In the genomic region with DNA sequence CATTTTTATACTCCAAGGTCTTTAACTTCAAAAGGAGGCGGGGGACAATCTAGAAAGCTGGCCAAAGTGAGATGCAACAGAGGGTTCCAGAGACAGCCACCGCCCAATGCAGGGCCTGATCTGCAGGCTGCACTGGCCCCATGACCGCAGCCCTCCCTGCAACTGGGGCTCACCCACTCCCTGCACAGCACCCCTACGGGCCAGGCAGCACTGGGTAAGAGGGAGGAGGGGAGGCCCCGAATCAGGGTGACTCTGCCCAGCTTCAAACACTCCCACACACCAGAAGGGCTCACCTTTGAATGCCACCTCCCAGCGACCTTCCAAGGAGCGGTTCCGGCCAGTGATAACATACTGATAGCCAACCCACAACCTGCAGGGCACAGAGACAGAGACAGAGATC, we compare ENCODE assay signal across 16 cellular contexts. TPM values are rescaled to one million over a fixed set of nuclear protein-coding genes. Genes with fewer than 3 reads are reported as not detected.
DNase-seq lines count a peak whose midpoint lies in the region; ATAC-seq and TF ChIP-seq lines count a peak whose summit lies in the region.
"Had no signal": no experiment of that assay in that cellular context is flagged by ENCODE, and none has a peak within 500 bp of the region (broad histone marks: within the 10 kb centered on the region; RNA-seq: fewer than 3 reads in every experiment).

No MANE protein-coding gene starts in this region.

- H3K9me3 Mint-ChIP-seq in activated naive CD8-positive, alpha-beta T cell treated with anti-CD3 and anti-CD28 coated beads for 36 hours, result no peaks in the 10 kb centered on the region
- no peaks in the 10 kb centered on the region for H3K9me3 Mint-ChIP-seq in activated naive CD8-positive, alpha-beta T cell treated with anti-CD3 and anti-CD28 coated beads, Interleukin-2, amount 50 U/mL, for 24 hours
- no peaks in the 10 kb centered on the region for H3K9me3 Mint-ChIP-seq in activated naive CD8-positive, alpha-beta T cell treated with anti-CD3 and anti-CD28 coated beads, Interleukin-2, amount 10 ng/mL, durations not matched to agents 7 days and 5 days

- no peaks in the 10 kb centered on the region for H3K27me3 ChIP-seq in lower lobe of right lung (ENCODE audit: low read depth)

- intact Hi-C loops in lower lobe of right lung (cut with DNase I), result no loop called here

- H3K9me3 ChIP-seq in lower lobe of right lung, result no peaks in the 10 kb centered on the region

- no peak for ATAC-seq in activated naive CD8-positive, alpha-beta T cell treated with anti-CD3 and anti-CD28 coated beads, Interleukin-2, amount 50 U/mL, for 24 hours
- ATAC-seq in activated naive CD8-positive, alpha-beta T cell treated with anti-CD3 and anti-CD28 coated beads, Interleukin-2, amount 10 ng/mL, durations not matched to agents 7 days and 5 days (ENCODE audit: low read depth), result no peak
- ATAC-seq in lower lobe of right lung, result no peak
- ATAC-seq: Panc1 had no signal

- peaks cover 13% of the 10 kb centered on the region for H3K36me3 Mint-ChIP-seq in activated naive CD8-positive, alpha-beta T cell treated with anti-CD3 and anti-CD28 coated beads for 36 hours
- peaks cover 11% of the 10 kb centered on the region for H3K36me3 Mint-ChIP-seq in activated naive CD8-positive, alpha-beta T cell treated with anti-CD3 and anti-CD28 coated beads, Interleukin-2, amount 50 U/mL, for 24 hours (ENCODE audit: low read depth)
- H3K36me3 Mint-ChIP-seq in activated naive CD8-positive, alpha-beta T cell treated with anti-CD3 and anti-CD28 coated beads, Interleukin-2, amount 10 ng/mL, durations not matched to agents 7 days and 5 days, result peaks cover 20% of the 10 kb centered on the region

- H3K27me3 Mint-ChIP-seq in activated naive CD8-positive, alpha-beta T cell treated with anti-CD3 and anti-CD28 coated beads for 36 hours, result no peaks in the 10 kb centered on the region
- no peaks in the 10 kb centered on the region for H3K27me3 Mint-ChIP-seq in activated naive CD8-positive, alpha-beta T cell treated with anti-CD3 and anti-CD28 coated beads, Interleukin-2, amount 50 U/mL, for 24 hours
- no peaks in the 10 kb centered on the region for H3K27me3 Mint-ChIP-seq in activated naive CD8-positive, alpha-beta T cell treated with anti-CD3 and anti-CD28 coated beads, Interleukin-2, amount 10 ng/mL, durations not matched to agents 7 days and 5 days
- H3K27me3 Mint-ChIP-seq: CD4-positive, alpha-beta memory T cell had no signal

- H3K4me1 Mint-ChIP-seq in activated naive CD8-positive, alpha-beta T cell treated with anti-CD3 and anti-CD28 coated beads for 36 hours, result peaks cover 7% of the 10 kb centered on the region
- peaks cover 7% of the 10 kb centered on the region for H3K4me1 Mint-ChIP-seq in activated naive CD8-positive, alpha-beta T cell treated with anti-CD3 and anti-CD28 coated beads, Interleukin-2, amount 50 U/mL, for 24 hours
- H3K4me1 Mint-ChIP-seq in activated naive CD8-positive, alpha-beta T cell treated with anti-CD3 and anti-CD28 coated beads, Interleukin-2, amount 10 ng/mL, durations not matched to agents 7 days and 5 days, result no peaks in the 10 kb centered on the region

- H3K27ac ChIP-seq in lower lobe of right lung, result no peak overlapping the region

- no peak overlapping the region for H3K4me3 ChIP-seq in lower lobe of right lung

- no peak for TF ChIP-seq CTCF in lower lobe of right lung (IDR thresholded peaks at IDR 0.05)

- H3K27ac Mint-ChIP-seq in activated naive CD8-positive, alpha-beta T cell treated with anti-CD3 and anti-CD28 coated beads for 36 hours, result peak overlapping the region; percentile 58
- no peak overlapping the region for H3K27ac Mint-ChIP-seq in activated naive CD8-positive, alpha-beta T cell treated with anti-CD3 and anti-CD28 coated beads, Interleukin-2, amount 50 U/mL, for 24 hours
- H3K27ac Mint-ChIP-seq in activated naive CD8-positive, alpha-beta T cell treated with anti-CD3 and anti-CD28 coated beads, Interleukin-2, amount 10 ng/mL, durations not matched to agents 7 days and 5 days, result no peak overlapping the region

- POLR2A ChIA-PET in activated naive CD8-positive, alpha-beta T cell treated with anti-CD3 and anti-CD28 coated beads, Interleukin-2, amount 10 ng/mL, durations not matched to agents 7 days and 5 days (lab: Charles Lee), result no interaction called here

- DNase-seq in activated naive CD8-positive, alpha-beta T cell treated with anti-CD3 and anti-CD28 coated beads for 36 hours, result no peak
- DNase-seq in activated naive CD8-positive, alpha-beta T cell treated with anti-CD3 and anti-CD28 coated beads, Interleukin-2, amount 50 U/mL, for 24 hours, result no peak
- DNase-seq in activated naive CD8-positive, alpha-beta T cell treated with anti-CD3 and anti-CD28 coated beads, Interleukin-2, amount 10 ng/mL, durations not matched to agents 7 days and 5 days, result peak; percentile 15
- DNase-seq in lower lobe of right lung, result peak; percentile 9
- DNase-seq in ureter (ENCODE audit: low spot score), result peak; percentile 27
- DNase-seq in NOMO-1 (lab: John Stamatoyannopoulos, UW; ENCODE audit: unreplicated experiment in 2 of 2), result no peak
- no peak for DNase-seq in epidermal melanocyte (ENCODE audit: insufficient read length, low spot score)
- DNase-seq: ACHN; CD4-positive, alpha-beta memory T cell; GF-D8; Kasumi-1; NCI-H187 treated with DMSO at 0.1 percent for 48 hours; NCI-H2171; NCI-H446 treated with DMSO at 0.1 percent for 48 hours; NCI-H748 treated with DMSO at 0.1 percent for 48 hours had no signal

- no peaks in the 10 kb centered on the region for H3K4me1 ChIP-seq in lower lobe of right lung

- H3K4me3 Mint-ChIP-seq in activated naive CD8-positive, alpha-beta T cell treated with anti-CD3 and anti-CD28 coated beads for 36 hours, result no peak overlapping the region
- H3K4me3 Mint-ChIP-seq in activated naive CD8-positive, alpha-beta T cell treated with anti-CD3 and anti-CD28 coated beads, Interleukin-2, amount 50 U/mL, for 24 hours, result no peak overlapping the region
- no peak overlapping the region for H3K4me3 Mint-ChIP-seq in activated naive CD8-positive, alpha-beta T cell treated with anti-CD3 and anti-CD28 coated beads, Interleukin-2, amount 10 ng/mL, durations not matched to agents 7 days and 5 days
- H3K4me3 Mint-ChIP-seq: CD4-positive, alpha-beta memory T cell had no signal

- H3K36me3 ChIP-seq in lower lobe of right lung, result peaks cover 99% of the 10 kb centered on the region

RNA-seq across cellular contexts. Expression of a gene that starts 59.3 kb away (rescaled TPM):
- total RNA-seq in activated naive CD8-positive, alpha-beta T cell treated with anti-CD3 and anti-CD28 coated beads for 36 hours, result 10 to 100 TPM; 20.5 to 22.2 TPM
- total RNA-seq in activated naive CD8-positive, alpha-beta T cell treated with anti-CD3 and anti-CD28 coated beads, Interleukin-2, amount 10 ng/mL, durations not matched to agents 7 days and 5 days, result 10 to 100 TPM; 38.0 to 38.3 TPM
- total RNA-seq in lower lobe of right lung (62.9 TPM), ureter (68.7 TPM)

Comparison
In these comparisons a context has a peak if more than half of its experiments do, and no peak if none do; other contexts are left out.
1. DNase-seq: peak in activated naive CD8-positive, alpha-beta T cell treated with anti-CD3 and anti-CD28 coated beads, Interleukin-2, amount 10 ng/mL, durations not matched to agents 7 days and 5 days (single experiment), lower lobe of right lung (single experiment) and ureter (single experiment); none in activated naive CD8-positive, alpha-beta T cell treated with anti-CD3 and anti-CD28 coated beads for 36 hours (single experiment), activated naive CD8-positive, alpha-beta T cell treated with anti-CD3 and anti-CD28 coated beads, Interleukin-2, amount 50 U/mL, for 24 hours (single experiment), NOMO-1 (0 of 2) and epidermal melanocyte (single experiment).